Comparison of ENCODE assay signal across 18 cellular contexts in the genomic region with DNA sequence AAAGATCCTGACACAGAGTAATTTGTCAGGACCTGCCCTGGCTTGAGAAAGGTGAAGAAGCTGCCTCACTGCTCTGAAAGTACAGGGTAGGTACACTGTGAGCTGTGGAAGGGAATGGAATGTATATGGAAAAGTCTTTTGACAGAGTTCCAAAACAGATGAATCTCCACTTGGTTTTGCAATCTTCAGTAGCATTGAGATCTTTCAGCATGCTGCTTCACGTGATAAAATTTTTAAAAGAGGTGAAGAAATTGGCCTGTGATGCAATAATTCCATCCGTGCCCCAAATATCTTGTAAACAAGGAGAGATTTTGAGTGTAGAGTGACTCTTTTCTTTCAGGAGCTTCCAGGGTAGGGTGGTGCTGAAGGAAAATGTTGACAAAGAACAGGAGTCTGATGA.
DNase-seq lines count a peak whose midpoint lies in the region; ATAC-seq and TF ChIP-seq lines count a peak whose summit lies in the region.
"Had no signal": no experiment of that assay in that cellular context is flagged by ENCODE, and none has a peak within 500 bp of the region (broad histone marks: within the 10 kb centered on the region; RNA-seq: fewer than 3 reads in every experiment).

No MANE protein-coding gene starts in this region.

- BruUV-seq in PC-9 (replicated peaks; lab: Mats Ljungman, UMichigan): no TSS peak

- H4K20me1 ChIP-seq in PC-9 (ENCODE audit: insufficient read depth): no peaks in the 10 kb centered on the region
- no peaks in the 10 kb centered on the region for H4K20me1 ChIP-seq in fibroblast of lung (ENCODE audit: control insufficient read depth, extremely low read depth, insufficient read depth, low read length)

- H3K4me3 ChIP-seq in BJ (ENCODE audit: low read depth, low read length) (no peak overlapping the region), PC-9 (no peak overlapping the region), fibroblast of lung (replicated peaks in 1 of 4; ENCODE audit: control extremely low read depth in 1 of 4, insufficient read depth in 1 of 4, low read depth in 3 of 4, low read length in 4 of 4) (no peak overlapping the region), prostate gland (no peak overlapping the region), mucosa of descending colon (no peak overlapping the region)
- H3K4me3 ChIP-seq: coronary artery, ovary, tibial artery had no signal

- no peaks in the 10 kb centered on the region for H3K9me2 ChIP-seq in PC-9 (ENCODE audit: insufficient read depth)

- WGBS in prostate gland: 18% methylated on average over 2 of the region's 2 CpGs

- POLR2A ChIA-PET in BJ (lab: Charles Lee): no interaction called here
- POLR2A ChIA-PET in PC-9 (lab: Charles Lee; ENCODE audit: unreplicated experiment): no interaction called here

- no peak for ATAC-seq in GM21825 (IDR thresholded peaks at IDR 0.05; ENCODE audit: unreplicated experiment)
- ATAC-seq in mucosa of descending colon: no peak
- no peak for ATAC-seq in GM19467 (IDR thresholded peaks at IDR 0.05; ENCODE audit: unreplicated experiment)
- ATAC-seq: activated naive CD8-positive, alpha-beta T cell treated with anti-CD3 and anti-CD28 coated beads, Interleukin-2, amount 50 U/mL, for 24 hours had no signal

- no peak for TF ChIP-seq POLR2A in prostate gland (IDR thresholded peaks at IDR 0.05)

- H3K9ac ChIP-seq in fibroblast of lung (ENCODE audit: insufficient read depth, low read length): no peak overlapping the region

- peak overlapping the region; percentile 3; the same call in 1 of the 2 replicates for H3K4me2 ChIP-seq in PC-9
- no peak overlapping the region for H3K4me2 ChIP-seq in fibroblast of lung (ENCODE audit: extremely low read depth, insufficient read depth, low read length)

- H3F3A ChIP-seq in PC-9 (ENCODE audit: insufficient read depth, low read depth): 0 out of 2 replicates have a peak, but pooled peaks cover 6% of the 10 kb centered on the region

- no peaks in the 10 kb centered on the region for H3K79me2 ChIP-seq in PC-9 (ENCODE audit: low read depth)
- H3K79me2 ChIP-seq in fibroblast of lung (ENCODE audit: control insufficient read depth, insufficient read depth, low read length): no peaks in the 10 kb centered on the region

- intact Hi-C loops in PC-9 (cut with micrococcal nuclease; ENCODE audit: unreplicated experiment) (no loop called here), prostate gland (cut with DNase I) (loop anchor here (10.0 kb wide), 1 partner anchor 801 kb away; no protein-coding TSS in a partner anchor), mucosa of descending colon (cut with DNase I, micrococcal nuclease) (no loop called here)

- CTCF ChIA-PET in BJ (lab: Yijun Ruan, JAX) (no interaction called here), PC-9 (lab: Charles Lee) (no interaction called here)

- peak; percentile 47 for DNase-seq in BJ (ENCODE audit: low read depth)
- peak in 1 of 2 experiments; percentile 61 for DNase-seq in PC-9
- DNase-seq in fibroblast of lung (ENCODE audit: low read depth in 2 of 2): peak; percentile 21 to 91
- peak; percentile 58 for DNase-seq in prostate gland (ENCODE audit: low spot score)
- DNase-seq in CD1c-positive myeloid dendritic cell (ENCODE audit: extremely low spot score): no peak
- DNase-seq in mucosa of descending colon: no peak
- DNase-seq: activated CD4-positive, CD25-positive, alpha-beta regulatory T cell; activated naive CD8-positive, alpha-beta T cell treated with anti-CD3 and anti-CD28 coated beads, Interleukin-2, amount 50 U/mL, for 24 hours; DND-41; NCI-H1694; NCI-H510A; stimulated activated CD4-positive, alpha-beta T cell treated with anti-CD3 and anti-CD28 coated beads, Interleukin-15, amount 100 ng/mL, for 24 hours; T-helper 1 cell; tibial artery had no signal

- H3K27ac ChIP-seq in PC-9: no peak overlapping the region
- no peak overlapping the region for H3K27ac ChIP-seq in fibroblast of lung (ENCODE audit: insufficient read depth, low read length)
- peak overlapping the region in 1 of 2 donors; percentile 15 for H3K27ac ChIP-seq in prostate gland
- H3K27ac ChIP-seq: coronary artery, ovary, tibial artery had no signal

- H3K4me1 ChIP-seq in PC-9 (replicated peaks; ENCODE audit: insufficient read depth) (peaks cover 12% of the 10 kb centered on the region), fibroblast of lung (ENCODE audit: control insufficient read depth, extremely low read depth, insufficient read depth, low read length) (peaks cover 3% of the 10 kb centered on the region), prostate gland (replicated peaks) (no peaks in the 10 kb centered on the region), mucosa of descending colon (ENCODE audit: low read depth) (no peaks in the 10 kb centered on the region)
- H3K4me1 ChIP-seq: tibial artery had no signal

- H3K27me3 ChIP-seq in BJ (ENCODE audit: control insufficient read depth, insufficient read depth, low read length) (no peaks in the 10 kb centered on the region), PC-9 (ENCODE audit: insufficient read depth, low read depth) (no peaks in the 10 kb centered on the region), fibroblast of lung (ENCODE audit: control insufficient read depth, insufficient read depth, low read length) (no peaks in the 10 kb centered on the region), prostate gland (replicated peaks; ENCODE audit: insufficient read depth) (no peaks in the 10 kb centered on the region)
- H3K27me3 ChIP-seq: ovary, tibial artery had no signal

- H3K36me3 ChIP-seq in BJ (ENCODE audit: control insufficient read depth, insufficient read depth, low read length): no peaks in the 10 kb centered on the region
- H3K36me3 ChIP-seq in PC-9 (ENCODE audit: low read depth): no peaks in the 10 kb centered on the region
- H3K36me3 ChIP-seq in fibroblast of lung (ENCODE audit: control insufficient read depth, insufficient read depth, low read length): no peaks in the 10 kb centered on the region
- no peaks in the 10 kb centered on the region for H3K36me3 ChIP-seq in prostate gland
- H3K36me3 ChIP-seq in mucosa of descending colon (ENCODE audit: low read depth): no peaks in the 10 kb centered on the region
- H3K36me3 ChIP-seq: ovary, tibial artery had no signal

- H2AFZ ChIP-seq in PC-9 (no peak overlapping the region), fibroblast of lung (ENCODE audit: low read length) (no peak overlapping the region)

- TF ChIP-seq CTCF in BJ (IDR thresholded peaks at IDR 0.05; ENCODE audit: insufficient read depth, low read depth, low read length) (no peak), PC-9 (conservative IDR thresholded peaks at IDR 0.05) (no peak), fibroblast of lung (conservative IDR thresholded peaks at IDR 0.05 in 1 of 2, IDR thresholded peaks at IDR 0.05 in 1 of 2; ENCODE audit: low read depth in 1 of 2, low read length in 2 of 2) (no peak), prostate gland (IDR thresholded peaks at IDR 0.05) (no peak), mucosa of descending colon (IDR thresholded peaks at IDR 0.05) (no peak)

- H3K9me3 ChIP-seq in PC-9 (ENCODE audit: insufficient read depth, low read depth) (no peaks in the 10 kb centered on the region), fibroblast of lung (ENCODE audit: control insufficient read depth, insufficient read depth, low read depth, low read length) (no peaks in the 10 kb centered on the region), prostate gland (no peaks in the 10 kb centered on the region), mucosa of descending colon (no peaks in the 10 kb centered on the region)
- H3K9me3 ChIP-seq: ovary, tibial artery had no signal

Comparison
In these comparisons a context has a peak if more than half of its experiments do, and no peak if none do; other contexts are left out.
1. DNase-seq: peak in BJ (single experiment), fibroblast of lung (2 of 2) and prostate gland (single experiment); none in CD1c-positive myeloid dendritic cell (single experiment) and mucosa of descending colon (0 of 3).